Comparison of ENCODE assay signal across 14 cellular contexts in the genomic region with DNA sequence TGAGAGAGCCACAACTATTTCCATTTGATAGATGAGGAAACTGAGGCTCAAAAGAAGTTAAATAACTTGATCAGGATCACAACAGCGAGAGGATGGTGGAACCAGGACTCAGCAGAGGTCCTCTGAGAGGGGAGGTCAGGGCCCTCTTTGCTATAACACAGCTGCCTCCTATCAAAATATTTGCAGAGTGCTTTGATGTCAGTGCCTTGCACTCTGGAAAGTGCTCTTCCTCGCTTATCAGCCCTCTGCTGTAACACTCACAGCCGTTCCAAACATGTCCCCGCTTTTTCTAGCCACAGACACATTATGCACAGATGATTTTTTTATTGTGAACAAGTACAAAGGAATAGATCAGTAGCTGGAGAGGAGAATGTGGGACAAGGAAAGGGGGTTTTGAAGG.
DNase-seq lines count a peak whose midpoint lies in the region; ATAC-seq and TF ChIP-seq lines count a peak whose summit lies in the region.
"Had no signal": no experiment of that assay in that cellular context is flagged by ENCODE, and none has a peak within 500 bp of the region (broad histone marks: within the 10 kb centered on the region; RNA-seq: fewer than 3 reads in every experiment).

No MANE protein-coding gene starts in this region.

- ATAC-seq in GM21723 (IDR thresholded peaks at IDR 0.05; ENCODE audit: unreplicated experiment) (no peak), HG03521 (IDR thresholded peaks at IDR 0.05; ENCODE audit: unreplicated experiment) (no peak)

- H3K27me3 Mint-ChIP-seq in endothelial cell (ENCODE audit: unreplicated experiment) = no peaks in the 10 kb centered on the region
- H3K27me3 Mint-ChIP-seq in mesothelial cell of epicardium (ENCODE audit: low read depth) = no peaks in the 10 kb centered on the region

- DNase-seq in DMS53 (lab: John Stamatoyannopoulos, UW) (peak; percentile 85), NCI-H510A (lab: John Stamatoyannopoulos, UW) (peak; percentile 55), endothelial cell (ENCODE audit: low spot score) (no peak), mesothelial cell of epicardium (ENCODE audit: low spot score in 2 of 2, unreplicated experiment in 2 of 2) (no peak), T-helper 2 cell (no peak)
- DNase-seq: C1 segment of cervical spinal cord; CD4-positive, alpha-beta T cell; DND-41; GDM1; GM23248; H7 had no signal

- peak overlapping the region; percentile 7 for H3K4me3 Mint-ChIP-seq in endothelial cell (ENCODE audit: unreplicated experiment)
- no peak overlapping the region for H3K4me3 Mint-ChIP-seq in mesothelial cell of epicardium
- H3K4me3 Mint-ChIP-seq: B cell; CD4-positive, alpha-beta T cell had no signal

- no peaks in the 10 kb centered on the region for H3K4me1 Mint-ChIP-seq in endothelial cell (ENCODE audit: unreplicated experiment)
- H3K4me1 Mint-ChIP-seq in mesothelial cell of epicardium = peaks cover 16% of the 10 kb centered on the region
- H3K4me1 Mint-ChIP-seq: B cell had no signal

- H3K9me3 Mint-ChIP-seq in endothelial cell (ENCODE audit: unreplicated experiment) (no peaks in the 10 kb centered on the region), mesothelial cell of epicardium (no peaks in the 10 kb centered on the region)
- H3K9me3 Mint-ChIP-seq: CD4-positive, alpha-beta T cell had no signal

- TF ChIP-seq CTCF in endothelial cell (IDR thresholded peaks at IDR 0.05; ENCODE audit: unreplicated experiment) = no peak
- TF ChIP-seq CTCF in mesothelial cell of epicardium (IDR thresholded peaks at IDR 0.05; ENCODE audit: unreplicated experiment) = no peak

- no peaks in the 10 kb centered on the region for H3K36me3 Mint-ChIP-seq in endothelial cell (ENCODE audit: low read depth, unreplicated experiment)
- H3K36me3 Mint-ChIP-seq in mesothelial cell of epicardium = no peaks in the 10 kb centered on the region

- H3K27ac Mint-ChIP-seq in endothelial cell (ENCODE audit: unreplicated experiment) (no peak overlapping the region), mesothelial cell of epicardium (peak overlapping the region; percentile 19)
- H3K27ac Mint-ChIP-seq: B cell; CD4-positive, alpha-beta T cell had no signal

Comparison
In these comparisons a context has a peak if more than half of its experiments do, and no peak if none do; other contexts are left out.
1. DNase-seq: peak in DMS53 (single experiment) and NCI-H510A (single experiment); none in endothelial cell (single experiment), mesothelial cell of epicardium (0 of 2) and T-helper 2 cell (0 of 5).